In the genomic region with DNA sequence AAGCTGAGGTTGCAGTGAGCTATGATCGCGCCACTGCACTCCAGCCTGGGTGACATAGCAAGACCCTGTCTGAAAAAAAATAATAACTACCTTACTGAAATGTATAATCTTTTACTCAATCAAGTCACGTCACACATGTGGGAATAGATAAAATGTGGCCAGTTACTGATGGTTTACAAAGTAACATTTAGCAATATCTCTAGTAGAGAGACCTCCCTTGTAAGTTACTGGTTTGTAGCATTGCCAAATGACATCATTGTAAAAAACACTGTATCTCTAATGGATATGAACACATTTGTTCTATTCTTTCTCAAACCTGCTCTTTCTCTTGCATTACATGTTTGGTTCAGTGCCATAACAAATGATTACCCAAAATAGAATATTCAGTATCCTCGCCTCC, we compare ENCODE assay signal across 32 cellular contexts.
"Had no signal": no experiment of that assay in that cellular context is flagged by ENCODE, and none has a peak within 500 bp of the region (broad histone marks: within the 10 kb centered on the region; RNA-seq: fewer than 3 reads in every experiment).

No MANE protein-coding gene starts in this region.

- H3K4me1 Mint-ChIP-seq: activated CD4-positive, alpha-beta T cell treated with anti-CD3 and anti-CD28 coated beads, Interleukin-2, amount 10 ng/mL, durations not matched to agents 24 days and 14 days; activated naive CD4-positive, alpha-beta T cell treated with anti-CD3 and anti-CD28 coated beads, Interleukin-2, amount 10 ng/mL, durations not matched to agents 7 days and 5 days; endodermal cell; stimulated activated memory B cell treated with anti-CD40 and anti-IgM and Interleukin-4, amounts not matched to agents 10 μg/mL and 1 μg/mL and 100 μg/mL, for 72 hours had no signal

- H3K27me3 ChIP-seq: brain microvascular endothelial cell, sigmoid colon, uterus had no signal

- H3K9me3 ChIP-seq: psoas muscle, sigmoid colon, uterus had no signal

- H3K4me2 ChIP-seq: smooth muscle cell had no signal

- DNase-seq: activated CD4-positive, alpha-beta memory T cell treated with anti-CD3 and anti-CD28 coated beads for 36 hours; activated CD4-positive, alpha-beta T cell treated with anti-CD3 and anti-CD28 coated beads, Interleukin-2, amount 10 ng/mL, durations not matched to agents 24 days and 14 days; activated CD4-positive, CD25-positive, alpha-beta regulatory T cell treated with anti-CD3 and anti-CD28 coated beads, Interleukin-2, amount 50 U/mL, for 72 hours; activated CD8-positive, alpha-beta memory T cell treated with anti-CD3 and anti-CD28 coated beads, Interleukin-2, amount 50 U/mL, for 48 hours; activated gamma-delta T cell; activated naive CD4-positive, alpha-beta T cell treated with anti-CD3 and anti-CD28 coated beads, Interleukin-2, amount 10 ng/mL, durations not matched to agents 7 days and 5 days; activated naive CD8-positive, alpha-beta T cell treated with anti-CD3 and anti-CD28 coated beads, Interleukin-2, amount 10 ng/mL, durations not matched to agents 7 days and 5 days; activated T-cell treated with anti-CD3 and anti-CD28 coated beads, Interleukin-2, amount 50 U/mL, for 24 hours; amniotic stem cell; brain microvascular endothelial cell; caudate nucleus; endodermal cell; foreskin melanocyte; mammary epithelial cell; nucleus accumbens; psoas muscle; stimulated activated CD4-positive, alpha-beta T cell treated with anti-CD3 and anti-CD28 coated beads, Interleukin-1b, Interleukin-23, amount 100 ng/mL, for 48 hours; stimulated activated CD4-positive, alpha-beta T cell treated with anti-CD3 and anti-CD28 coated beads, Interleukin-4, amount 100 ng/mL, for 4 hours; stimulated activated CD8-positive, alpha-beta memory T cell treated with anti-CD3 and anti-CD28 coated beads, Interleukin-4, amount 100 ng/mL, for 48 hours; stimulated activated naive CD8-positive, alpha-beta T cell treated with anti-CD3 and anti-CD28 coated beads, Interleukin-15, amount 100 ng/mL, for 72 hours; substantia nigra; T-helper 17 cell; T1000; uterus; WERI-Rb-1 had no signal

- H3K4me1 ChIP-seq: parathyroid adenoma, psoas muscle, sigmoid colon, uterus had no signal

- H3K27ac Mint-ChIP-seq: activated CD4-positive, alpha-beta memory T cell treated with anti-CD3 and anti-CD28 coated beads for 36 hours; activated CD4-positive, alpha-beta T cell treated with anti-CD3 and anti-CD28 coated beads, Interleukin-2, amount 10 ng/mL, durations not matched to agents 24 days and 14 days; activated naive CD4-positive, alpha-beta T cell treated with anti-CD3 and anti-CD28 coated beads, Interleukin-2, amount 10 ng/mL, durations not matched to agents 7 days and 5 days; activated naive CD8-positive, alpha-beta T cell treated with anti-CD3 and anti-CD28 coated beads, Interleukin-2, amount 10 ng/mL, durations not matched to agents 7 days and 5 days; activated T-cell treated with anti-CD3 and anti-CD28 coated beads, Interleukin-2, amount 50 U/mL, for 24 hours; dendritic cell treated with granulocyte-macrophage colony-stimulating factor and Interleukin-4, amounts not matched to agents 40 ng/mL and 50 ng/mL, for 4 days; stimulated activated memory B cell treated with anti-CD40 and anti-IgM and Interleukin-4, amounts not matched to agents 10 μg/mL and 1 μg/mL and 100 μg/mL, for 72 hours; stimulated activated naive CD8-positive, alpha-beta T cell treated with anti-CD3 and anti-CD28 coated beads, Interleukin-15, amount 100 ng/mL, for 72 hours; type B pancreatic cell had no signal

- H2AFZ ChIP-seq: parathyroid adenoma had no signal

- ATAC-seq: esophagus mucosa; psoas muscle; stimulated activated memory B cell treated with anti-CD40 and anti-IgM and Interleukin-4, amounts not matched to agents 10 μg/mL and 1 μg/mL and 100 μg/mL, for 72 hours; stimulated activated naive CD8-positive, alpha-beta T cell treated with anti-CD3 and anti-CD28 coated beads, Interleukin-15, amount 100 ng/mL, for 72 hours; T-helper 17 cell had no signal

- H3K4me3 ChIP-seq: psoas muscle, sigmoid colon, smooth muscle cell, uterus had no signal

- H3K36me3 ChIP-seq: brain microvascular endothelial cell, uterus had no signal

- H3K9ac ChIP-seq: parathyroid adenoma had no signal

- H3K79me2 ChIP-seq: parathyroid adenoma had no signal

- H3K27ac ChIP-seq: brain microvascular endothelial cell, parathyroid adenoma, psoas muscle, uterus, WERI-Rb-1 had no signal

- H3K27me3 Mint-ChIP-seq: activated CD4-positive, alpha-beta memory T cell treated with anti-CD3 and anti-CD28 coated beads for 36 hours; activated CD4-positive, alpha-beta T cell treated with anti-CD3 and anti-CD28 coated beads, Interleukin-2, amount 10 ng/mL, durations not matched to agents 24 days and 14 days; activated naive CD8-positive, alpha-beta T cell treated with anti-CD3 and anti-CD28 coated beads, Interleukin-2, amount 10 ng/mL, durations not matched to agents 7 days and 5 days; activated T-cell treated with anti-CD3 and anti-CD28 coated beads, Interleukin-2, amount 50 U/mL, for 24 hours; stimulated activated memory B cell treated with anti-CD40 and anti-IgM and Interleukin-4, amounts not matched to agents 10 μg/mL and 1 μg/mL and 100 μg/mL, for 72 hours; stimulated activated naive CD8-positive, alpha-beta T cell treated with anti-CD3 and anti-CD28 coated beads, Interleukin-15, amount 100 ng/mL, for 72 hours; T-helper 17 cell; type B pancreatic cell had no signal

- H3K9me3 Mint-ChIP-seq: activated CD4-positive, alpha-beta memory T cell treated with anti-CD3 and anti-CD28 coated beads for 36 hours; activated CD4-positive, alpha-beta T cell treated with anti-CD3 and anti-CD28 coated beads, Interleukin-2, amount 10 ng/mL, durations not matched to agents 24 days and 14 days; activated naive CD4-positive, alpha-beta T cell treated with anti-CD3 and anti-CD28 coated beads, Interleukin-2, amount 10 ng/mL, durations not matched to agents 7 days and 5 days; activated naive CD8-positive, alpha-beta T cell treated with anti-CD3 and anti-CD28 coated beads, Interleukin-2, amount 10 ng/mL, durations not matched to agents 7 days and 5 days; activated T-cell treated with anti-CD3 and anti-CD28 coated beads, Interleukin-2, amount 50 U/mL, for 24 hours; dendritic cell treated with granulocyte-macrophage colony-stimulating factor and Interleukin-4, amounts not matched to agents 40 ng/mL and 50 ng/mL, for 4 days; endodermal cell; stimulated activated memory B cell treated with anti-CD40 and anti-IgM and Interleukin-4, amounts not matched to agents 10 μg/mL and 1 μg/mL and 100 μg/mL, for 72 hours; stimulated activated naive CD8-positive, alpha-beta T cell treated with anti-CD3 and anti-CD28 coated beads, Interleukin-15, amount 100 ng/mL, for 72 hours; type B pancreatic cell had no signal

- H3K4me3 Mint-ChIP-seq: activated CD4-positive, alpha-beta memory T cell treated with anti-CD3 and anti-CD28 coated beads for 36 hours; activated CD4-positive, alpha-beta T cell treated with anti-CD3 and anti-CD28 coated beads, Interleukin-2, amount 10 ng/mL, durations not matched to agents 24 days and 14 days; activated naive CD4-positive, alpha-beta T cell treated with anti-CD3 and anti-CD28 coated beads, Interleukin-2, amount 10 ng/mL, durations not matched to agents 7 days and 5 days; activated naive CD8-positive, alpha-beta T cell treated with anti-CD3 and anti-CD28 coated beads, Interleukin-2, amount 10 ng/mL, durations not matched to agents 7 days and 5 days; activated T-cell treated with anti-CD3 and anti-CD28 coated beads, Interleukin-2, amount 50 U/mL, for 24 hours; dendritic cell treated with granulocyte-macrophage colony-stimulating factor and Interleukin-4, amounts not matched to agents 40 ng/mL and 50 ng/mL, for 4 days; endodermal cell; stimulated activated memory B cell treated with anti-CD40 and anti-IgM and Interleukin-4, amounts not matched to agents 10 μg/mL and 1 μg/mL and 100 μg/mL, for 72 hours; stimulated activated naive CD8-positive, alpha-beta T cell treated with anti-CD3 and anti-CD28 coated beads, Interleukin-15, amount 100 ng/mL, for 72 hours; T-helper 17 cell; type B pancreatic cell had no signal

- H3K36me3 Mint-ChIP-seq: activated CD4-positive, alpha-beta memory T cell treated with anti-CD3 and anti-CD28 coated beads for 36 hours; activated naive CD4-positive, alpha-beta T cell treated with anti-CD3 and anti-CD28 coated beads, Interleukin-2, amount 10 ng/mL, durations not matched to agents 7 days and 5 days; activated naive CD8-positive, alpha-beta T cell treated with anti-CD3 and anti-CD28 coated beads, Interleukin-2, amount 10 ng/mL, durations not matched to agents 7 days and 5 days; stimulated activated memory B cell treated with anti-CD40 and anti-IgM and Interleukin-4, amounts not matched to agents 10 μg/mL and 1 μg/mL and 100 μg/mL, for 72 hours had no signal
